In the genomic region with DNA sequence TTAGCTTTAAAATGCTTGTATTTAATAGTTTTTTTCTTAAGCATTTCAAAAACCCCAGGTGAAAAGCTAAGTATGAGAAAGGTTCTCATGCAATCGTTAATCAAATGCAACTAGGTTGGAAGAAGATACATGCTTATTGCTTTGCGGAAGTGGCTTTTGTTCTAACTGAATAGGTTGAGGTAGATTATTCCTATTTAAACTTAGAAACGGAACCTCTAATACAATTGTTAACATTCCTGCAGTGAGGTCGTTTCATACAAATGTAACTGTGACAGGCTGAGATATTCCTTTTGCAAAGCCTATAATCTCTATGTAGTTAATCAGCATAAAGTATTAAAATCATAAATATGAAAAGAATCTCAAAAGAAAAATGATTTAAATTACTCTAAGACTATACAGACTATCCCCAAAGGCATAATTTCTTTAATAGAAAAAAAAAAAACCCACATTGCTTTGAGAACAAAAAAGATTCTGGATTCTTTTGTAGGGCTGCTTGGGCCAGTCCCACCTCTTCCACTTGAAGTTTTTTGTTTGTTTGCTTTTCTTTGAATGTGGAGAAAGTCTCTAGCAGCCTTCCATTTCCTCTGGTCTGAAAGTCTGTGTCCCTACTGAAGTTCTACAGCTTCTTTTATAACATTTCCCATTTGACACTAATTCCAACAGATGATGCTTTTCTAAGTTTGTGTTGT, we compare ENCODE assay signal across 20 cellular contexts. TPM values are rescaled to one million over a fixed set of nuclear protein-coding genes. Genes with fewer than 3 reads are reported as not detected.
DNase-seq lines count a peak whose midpoint lies in the region; ATAC-seq, FAIRE-seq and TF ChIP-seq lines count a peak whose summit lies in the region.
"Had no signal": no experiment of that assay in that cellular context is flagged by ENCODE, and none has a peak within 500 bp of the region (broad histone marks: within the 10 kb centered on the region; RNA-seq: fewer than 3 reads in every experiment).

No MANE protein-coding gene starts in this region.

- DNase-seq in heart left ventricle (no peak), Right ventricle myocardium superior (no peak), H1 (ENCODE audit: low read depth in 1 of 2, low spot score in 2 of 2) (no peak), mesothelial cell of epicardium (ENCODE audit: low spot score in 2 of 2, unreplicated experiment in 2 of 2) (no peak), transverse colon (no peak), RCC 7860 (ENCODE audit: low spot score) (no peak)
- no peak for DNase-seq in activated CD4-positive, alpha-beta T cell treated with anti-CD3 and anti-CD28 coated beads for 36 hours
- DNase-seq: ACHN; activated CD4-positive, alpha-beta T cell treated with anti-CD3 and anti-CD28 coated beads, Interleukin-2, amount 10 ng/mL, durations not matched to agents 7 days and 5 days; activated T-cell treated with anti-CD3 and anti-CD28 coated beads, Interleukin-2, amount 50 U/mL, for 4 hours; colonic mucosa; H7; KG1; NCI-H1105; NCI-H446; PC-3; stimulated activated naive CD8-positive, alpha-beta T cell treated with anti-CD3 and anti-CD28 coated beads, Interleukin-15, amount 100 ng/mL, for 72 hours; T-helper 2 cell had no signal

- no peaks in the 10 kb centered on the region for H3K27me3 Mint-ChIP-seq in mesothelial cell of epicardium (ENCODE audit: low read depth)
- H3K27me3 Mint-ChIP-seq in activated CD4-positive, alpha-beta T cell treated with anti-CD3 and anti-CD28 coated beads for 36 hours = peaks cover 2% of the 10 kb centered on the region

- H3K18ac ChIP-seq in H1 (ENCODE audit: extremely low read depth, low read length) = peak overlapping the region; percentile 100

- H3K14ac ChIP-seq in H1 (ENCODE audit: insufficient read length) = no peak overlapping the region

- peak overlapping the region; percentile 64 for H4K5ac ChIP-seq in H1 (ENCODE audit: insufficient read length, low read depth, low read length)

- H2AK5ac ChIP-seq in H1 (ENCODE audit: low read depth, low read length) = no peak overlapping the region

- H3K36me3 ChIP-seq in heart left ventricle = no peaks in the 10 kb centered on the region
- H3K36me3 ChIP-seq in H1 (ENCODE audit: control insufficient read depth in 2 of 4, insufficient read depth in 4 of 4, low read length in 3 of 4) = no peaks in the 10 kb centered on the region
- H3K36me3 ChIP-seq in transverse colon = no peaks in the 10 kb centered on the region
- H3K36me3 ChIP-seq: colonic mucosa had no signal

- H3K4me1 ChIP-seq in heart left ventricle (peaks cover 0 to 59% (median 32%) of the 10 kb centered on the region in 12 donors), H1 (replicated peaks in 1 of 4; ENCODE audit: control insufficient read depth in 3 of 4, insufficient read depth in 4 of 4, low read length in 3 of 4) (peaks cover 23 to 35% (median 30%) of the 10 kb centered on the region in 4 experiments), transverse colon (peaks cover 19 to 31% (median 21%) of the 10 kb centered on the region in 4 donors)
- H3K4me1 ChIP-seq: colonic mucosa had no signal

- no peaks in the 10 kb centered on the region for H4K20me1 ChIP-seq in H1 (replicated peaks in 1 of 2; ENCODE audit: control insufficient read depth in 1 of 2, insufficient read depth in 2 of 2, low read length in 2 of 2)

- TF ChIP-seq RAD21 in H1 (IDR thresholded peaks at IDR 0.05 in 1 of 2, conservative IDR thresholded peaks at IDR 0.05 in 1 of 2; ENCODE audit: low read depth in 2 of 2, low read length in 2 of 2) = no peak

- peak overlapping the region; percentile 75 for H3K56ac ChIP-seq in H1 (replicated peaks; ENCODE audit: insufficient read length, low read depth, low read length)

- H3K27ac ChIP-seq in heart left ventricle = peak overlapping the region; percentile 70 to 90 (median 84)
- H3K27ac ChIP-seq in H1 (ENCODE audit: low read depth, low read length) = peak overlapping the region; percentile 93; the same call in 1 of the 2 replicates
- peak overlapping the region; percentile 75 to 86 (median 80) for H3K27ac ChIP-seq in transverse colon
- H3K27ac ChIP-seq: colonic mucosa had no signal

- H3K4me1 Mint-ChIP-seq in mesothelial cell of epicardium = peaks cover 25% of the 10 kb centered on the region
- H3K4me1 Mint-ChIP-seq in activated CD4-positive, alpha-beta T cell treated with anti-CD3 and anti-CD28 coated beads for 36 hours = no peaks in the 10 kb centered on the region
- H3K4me1 Mint-ChIP-seq: activated CD4-positive, alpha-beta T cell treated with anti-CD3 and anti-CD28 coated beads, Interleukin-2, amount 10 ng/mL, durations not matched to agents 7 days and 5 days; stimulated activated naive CD8-positive, alpha-beta T cell treated with anti-CD3 and anti-CD28 coated beads, Interleukin-15, amount 100 ng/mL, for 72 hours had no signal

- H2BK20ac ChIP-seq in H1 (ENCODE audit: low read length) = peak overlapping the region; percentile 82; the same call in 1 of the 2 replicates

- TF ChIP-seq CTCF in heart left ventricle (IDR thresholded peaks at IDR 0.05) = no peak
- no peak for TF ChIP-seq CTCF in H1 (IDR thresholded peaks at IDR 0.05; ENCODE audit: control extremely low read depth in 1 of 3, insufficient read depth in 1 of 3, low read depth in 1 of 3, low read length in 3 of 3)
- TF ChIP-seq CTCF in mesothelial cell of epicardium (IDR thresholded peaks at IDR 0.05; ENCODE audit: unreplicated experiment) = no peak
- no peak for TF ChIP-seq CTCF in transverse colon (IDR thresholded peaks at IDR 0.05)

- peak overlapping the region; percentile 36 to 54 for H3K4me2 ChIP-seq in H1 (ENCODE audit: insufficient read depth in 1 of 2, low read depth in 2 of 2, low read length in 2 of 2)

- H2AFZ ChIP-seq in H1 (ENCODE audit: low read length) = no peak overlapping the region

- H2BK120ac ChIP-seq in H1 (replicated peaks; ENCODE audit: low read depth, low read length) = peak overlapping the region; percentile 95

- TF ChIP-seq EP300 in H1 (IDR thresholded peaks at IDR 0.05; ENCODE audit: borderline replicate concordance in 1 of 2, low read depth in 2 of 2, low read length in 2 of 2) = no peak
- TF ChIP-seq EP300 in transverse colon (IDR thresholded peaks at IDR 0.05; ENCODE audit: low read depth) = no peak

- H3K9me3 ChIP-seq in heart left ventricle (no peaks in the 10 kb centered on the region), H1 (ENCODE audit: insufficient read depth in 2 of 2, low read depth in 1 of 2, low read length in 1 of 2) (no peaks in the 10 kb centered on the region), transverse colon (no peaks in the 10 kb centered on the region)
- H3K9me3 ChIP-seq: colonic mucosa had no signal

- H3K4me3 ChIP-seq in heart left ventricle (no peak overlapping the region), H1 (ENCODE audit: extremely low read depth in 1 of 4, insufficient read depth in 2 of 4, low read depth in 3 of 4, low read length in 4 of 4) (peak overlapping the region in 1 of 4 experiments; percentile 14; a peak in 1 of 8 replicates), transverse colon (no peak overlapping the region)
- H3K4me3 ChIP-seq: colonic mucosa, skin epidermis had no signal

- H3K23me2 ChIP-seq in H1 (ENCODE audit: low read depth, low read length) = 0 out of 2 replicates have a peak, but pooled peaks cover 6% of the 10 kb centered on the region

- no peak overlapping the region for H3K23ac ChIP-seq in H1 (ENCODE audit: insufficient read length)

- H3K4ac ChIP-seq in H1 (replicated peaks; ENCODE audit: insufficient read length, low read depth, low read length) = peak overlapping the region; percentile 62

- H2BK5ac ChIP-seq in H1 (ENCODE audit: low read depth, low read length) = peak overlapping the region; percentile 100

- H2BK12ac ChIP-seq in H1 (ENCODE audit: low read depth, low read length) = peak overlapping the region; percentile 100

- H3K79me1 ChIP-seq in H1 (ENCODE audit: low read depth, low read length) = no peaks in the 10 kb centered on the region

- 38 to 51% (median 46%) methylated on average over 4 of the region's 4 CpGs for WGBS in heart left ventricle, 4 donors
- WGBS in H1 (ENCODE audit: extremely low coverage in 1 of 2, insufficient coverage in 1 of 2, insufficient read length in 1 of 2, insufficient replicate concordance in 2 of 2, low coverage in 1 of 2, low lambda C conversion rate in 2 of 2, missing lambda C conversion rate in 1 of 2), 2 experiments = 3% methylated on average over 4 of the region's 4 CpGs; no CpG with 5 or more reads in 1 of the 2 experiments
- WGBS in transverse colon (ENCODE audit: low coverage in 1 of 2), 2 donors = 72 to 75% methylated on average over 4 of the region's 4 CpGs

- H3K4me3 Mint-ChIP-seq in mesothelial cell of epicardium = no peak overlapping the region
- H3K4me3 Mint-ChIP-seq in activated CD4-positive, alpha-beta T cell treated with anti-CD3 and anti-CD28 coated beads for 36 hours = no peak overlapping the region
- H3K4me3 Mint-ChIP-seq: activated CD4-positive, alpha-beta T cell treated with anti-CD3 and anti-CD28 coated beads, Interleukin-2, amount 10 ng/mL, durations not matched to agents 7 days and 5 days; activated T-cell treated with anti-CD3 and anti-CD28 coated beads, Interleukin-2, amount 50 U/mL, for 4 hours; stimulated activated naive CD8-positive, alpha-beta T cell treated with anti-CD3 and anti-CD28 coated beads, Interleukin-15, amount 100 ng/mL, for 72 hours had no signal

- POLR2A ChIA-PET in H1 (lab: Charles Lee; ENCODE audit: partially characterized antibody) = interaction anchor here (0.6 to 3.9 kb wide), 7 partner anchors 8 to 109 kb away, joined by 3 to 23 read pairs (median 3); no protein-coding TSS in a partner anchor
- POLR2A ChIA-PET in activated CD4-positive, alpha-beta T cell treated with anti-CD3 and anti-CD28 coated beads for 36 hours (lab: Charles Lee) = no interaction called here

- FAIRE-seq in H1 (lab: Jason Lieb, UNC) (peak; percentile 62), RCC 7860 (lab: Jason Lieb, UNC) (no peak)

- ATAC-seq in heart left ventricle (no peak), Right ventricle myocardium superior (ENCODE audit: poor library complexity) (no peak), HG03196 (IDR thresholded peaks at IDR 0.05; ENCODE audit: unreplicated experiment) (no peak)
- ATAC-seq in activated CD4-positive, alpha-beta T cell treated with anti-CD3 and anti-CD28 coated beads for 36 hours = no peak
- ATAC-seq: activated T-cell treated with anti-CD3 and anti-CD28 coated beads, Interleukin-2, amount 50 U/mL, for 4 hours; PC-3; stimulated activated naive CD8-positive, alpha-beta T cell treated with anti-CD3 and anti-CD28 coated beads, Interleukin-15, amount 100 ng/mL, for 72 hours had no signal

- H3K27me3 ChIP-seq in heart left ventricle = no peaks in the 10 kb centered on the region
- H3K27me3 ChIP-seq in H1 (replicated peaks in 1 of 4; ENCODE audit: control insufficient read depth in 3 of 4, extremely low read depth in 1 of 4, insufficient read depth in 3 of 4, low read length in 3 of 4) = no peaks in the 10 kb centered on the region
- H3K27me3 ChIP-seq in transverse colon = no peaks in the 10 kb centered on the region
- H3K27me3 ChIP-seq: colonic mucosa had no signal

- CTCF ChIA-PET in H1 (lab: Charles Lee; ENCODE audit: partially characterized antibody) = interaction anchor here (0.6 to 1.8 kb wide), 3 partner anchors 15 to 184 kb away, joined by 3 to 5 read pairs (median 4); no protein-coding TSS in a partner anchor
- CTCF ChIA-PET in activated CD4-positive, alpha-beta T cell treated with anti-CD3 and anti-CD28 coated beads for 36 hours (lab: Charles Lee) = no interaction called here

- H3K36me3 Mint-ChIP-seq in mesothelial cell of epicardium = no peaks in the 10 kb centered on the region
- H3K36me3 Mint-ChIP-seq in activated CD4-positive, alpha-beta T cell treated with anti-CD3 and anti-CD28 coated beads for 36 hours (ENCODE audit: low read depth) = no peaks in the 10 kb centered on the region

- H3K9ac ChIP-seq in H1 (replicated peaks in 1 of 4; ENCODE audit: extremely low read depth in 1 of 4, low read depth in 3 of 4, low read length in 3 of 4) = 0 out of 7 replicates have a peak overlapping the region, but pooled peaks of 1 of the 4 experiments have one; percentile 65

- H4K91ac ChIP-seq in H1 (replicated peaks; ENCODE audit: insufficient read length, low read length) = peak overlapping the region; percentile 99

- peaks cover 10% of the 10 kb centered on the region for H3K9me3 Mint-ChIP-seq in mesothelial cell of epicardium
- H3K9me3 Mint-ChIP-seq in activated CD4-positive, alpha-beta T cell treated with anti-CD3 and anti-CD28 coated beads for 36 hours (ENCODE audit: low read depth) = no peaks in the 10 kb centered on the region
- H3K9me3 Mint-ChIP-seq: activated CD4-positive, alpha-beta T cell treated with anti-CD3 and anti-CD28 coated beads, Interleukin-2, amount 10 ng/mL, durations not matched to agents 7 days and 5 days; activated T-cell treated with anti-CD3 and anti-CD28 coated beads, Interleukin-2, amount 50 U/mL, for 4 hours had no signal

- no peak overlapping the region for H2BK15ac ChIP-seq in H1 (ENCODE audit: low read length)

- TF ChIP-seq POLR2A in heart left ventricle (IDR thresholded peaks at IDR 0.05) (no peak), H1 (IDR thresholded peaks at IDR 0.05; ENCODE audit: control extremely low read depth in 1 of 2, low read depth in 2 of 2, low read length in 2 of 2) (no peak), transverse colon (IDR thresholded peaks at IDR 0.05) (no peak)

- intact Hi-C loops in heart left ventricle (cut with DNase I) (no loop called here), Right ventricle myocardium superior (cut with DNase I) (no loop called here), transverse colon (cut with DNase I; ENCODE audit: low total_unique reads) (loop anchor here (5.0 kb wide), 1 partner anchor 775 kb away; no protein-coding TSS in a partner anchor)
- intact Hi-C loops in activated CD4-positive, alpha-beta T cell treated with anti-CD3 and anti-CD28 coated beads for 36 hours (cut with DNase I, micrococcal nuclease) = no loop called here

- H4K8ac ChIP-seq in H1 (ENCODE audit: extremely low read depth, insufficient read depth, low read length) = no peak overlapping the region

- in situ Hi-C loops in transverse colon (cut with MboI; ENCODE audit: low pct_ligation_motif_present in 1 of 4, low pct_unique_long_range_greater_than_20kb in 1 of 4, low sequenced_read_pairs in 3 of 4) = no loop called here

- H3K27ac Mint-ChIP-seq in mesothelial cell of epicardium = peak overlapping the region; percentile 75
- no peak overlapping the region for H3K27ac Mint-ChIP-seq in activated CD4-positive, alpha-beta T cell treated with anti-CD3 and anti-CD28 coated beads for 36 hours
- H3K27ac Mint-ChIP-seq: activated CD4-positive, alpha-beta T cell treated with anti-CD3 and anti-CD28 coated beads, Interleukin-2, amount 10 ng/mL, durations not matched to agents 7 days and 5 days; stimulated activated naive CD8-positive, alpha-beta T cell treated with anti-CD3 and anti-CD28 coated beads, Interleukin-15, amount 100 ng/mL, for 72 hours had no signal

- H3K79me2 ChIP-seq in H1 (ENCODE audit: control insufficient read depth in 1 of 2, insufficient read depth in 2 of 2, low read length in 2 of 2) = no peaks in the 10 kb centered on the region

RNA-seq across cellular contexts. Expression of gene SORBS2, which starts 25.6 kb away (rescaled TPM):
- total RNA-seq in heart left ventricle (1,000 to 10,000 TPM in 7 of 9 donors, 100 to 1,000 TPM in 2; 966 to 2,158 (median 1,443) TPM), Right ventricle myocardium superior (819 TPM), mesothelial cell of epicardium (9.2 to 11.0 TPM (median 10.1 TPM) in 3 replicates), transverse colon (100 to 1,000 TPM in 3 of 4 donors, 10 to 100 TPM in 1; 92.7 to 234 (median 122) TPM)
- polyA plus RNA-seq in heart left ventricle (100 to 1,000 TPM; 254 to 473 TPM), H1 (2011; rRNA removed) (37.4 and 87.1 TPM in 2 replicates)
- total RNA-seq in H1 (2021; fragmentation: NEBNext Ultra II Directional; extraction: Animal tissue kit (Norgen Biotek cat#: 25700)) = 73.0 and 75.8 TPM in 2 replicates
- 34.5 TPM for polyA plus RNA-seq in H1 (2011; cell fraction: cytosol; rRNA removed)
- 96.7 TPM for polyA plus RNA-seq in H1 (2011; cell fraction: nucleus; rRNA removed)
- 46.3 to 72.9 TPM (median 63.2 TPM) in 4 replicates for polyA plus RNA-seq in H1 (2012, experiment 1 of 2)
- 12.5 TPM for polyA plus RNA-seq in H1 (2012, experiment 2 of 2)
- polyA plus RNA-seq in H1 (2013, experiment 1 of 2) = 80.9 TPM
- 79.9 TPM for polyA plus RNA-seq in H1 (2013, experiment 2 of 2)
- 136 and 328 TPM in 2 replicates for polyA minus RNA-seq in H1 (2011; rRNA and poly(A)+ RNA removed)
- 49.0 TPM for polyA minus RNA-seq in H1 (2011; cell fraction: cytosol; rRNA and poly(A)+ RNA removed)
- polyA minus RNA-seq in H1 (2011; cell fraction: nucleus; rRNA and poly(A)+ RNA removed) = 200 TPM
- total RNA-seq in activated CD4-positive, alpha-beta T cell treated with anti-CD3 and anti-CD28 coated beads for 36 hours = not detected
- total RNA-seq: activated CD4-positive, alpha-beta T cell treated with anti-CD3 and anti-CD28 coated beads, Interleukin-2, amount 10 ng/mL, durations not matched to agents 7 days and 5 days had no signal
